10 cellular contexts compared by ENCODE assay signal in genomic region chr12:79685068-79685467, GRCh38. TPM values are rescaled to one million over a fixed set of nuclear protein-coding genes. Genes with fewer than 3 reads are reported as not detected.
A peak's percentile ranks its signal among the peaks of the same experiment; 100 is the strongest.
DNase-seq lines count a peak whose midpoint lies in the region; FAIRE-seq and TF ChIP-seq lines count a peak whose summit lies in the region.
"Had no signal": no experiment of that assay in that cellular context is flagged by ENCODE, and none has a peak within 500 bp of the region (broad histone marks: within the 10 kb centered on the region; RNA-seq: fewer than 3 reads in every experiment).

No MANE protein-coding gene starts in this region.

- H3K4me3 ChIP-seq in HEK293 (ENCODE audit: low read depth, low read length) (no peak overlapping the region; the same call in 1 of the 2 replicates), fibroblast of the aortic adventitia (ENCODE audit: low read depth, low read length) (no peak overlapping the region), transverse colon (no peak overlapping the region)
- H3K4me3 ChIP-seq: lung had no signal

- intact Hi-C loops in transverse colon (cut with DNase I; ENCODE audit: low total_unique reads): no loop called here

- H3K9me3 ChIP-seq in HEK293 (ENCODE audit: control insufficient read depth, insufficient read depth, low read depth, low read length) (no peaks in the 10 kb centered on the region), transverse colon (no peaks in the 10 kb centered on the region)

- POLR2A ChIA-PET in HEK293 (lab: Yijun Ruan, JAX): interaction anchor here (1.4 kb wide), 1 partner anchor 22 kb away, joined by 3 read pairs; no protein-coding TSS in a partner anchor

- no peak for TF ChIP-seq EP300 in transverse colon (IDR thresholded peaks at IDR 0.05; ENCODE audit: low read depth)

- H3K27ac ChIP-seq in HEK293 (ENCODE audit: extremely low read depth, low read depth, low read length) (no peak overlapping the region), VCaP (0 out of 2 replicates have a peak overlapping the region, but pooled peaks have one; percentile 1), transverse colon (peak overlapping the region in 3 of 4 donors; percentile 12 to 93 (median 90))

- no peak for TF ChIP-seq CTCF in HEK293 (tag by site-specific recombination; IDR thresholded peaks at IDR 0.05)
- TF ChIP-seq CTCF in VCaP (conservative IDR thresholded peaks at IDR 0.05): no peak
- no peak for TF ChIP-seq CTCF in fibroblast of the aortic adventitia (IDR thresholded peaks at IDR 0.05; ENCODE audit: insufficient read depth, low read length)
- TF ChIP-seq CTCF in transverse colon (IDR thresholded peaks at IDR 0.05): no peak

- CTCF ChIA-PET in HEK293 (lab: Yijun Ruan, JAX): no interaction called here

- peaks cover 30% of the 10 kb centered on the region for H3K4me1 ChIP-seq in HEK293 (ENCODE audit: control insufficient read depth, insufficient read depth, low read length)
- peaks cover 4 to 75% (median 26%) of the 10 kb centered on the region in 4 donors for H3K4me1 ChIP-seq in transverse colon

- no peak for FAIRE-seq in GM19239 (lab: Jason Lieb, UNC)

- in situ Hi-C loops in transverse colon (cut with MboI; ENCODE audit: low pct_ligation_motif_present in 1 of 4, low pct_unique_long_range_greater_than_20kb in 1 of 4, low sequenced_read_pairs in 3 of 4): loop anchor here in 1 of 4 donors (25.0 kb wide), 1 partner anchor 273 kb away; no protein-coding TSS in a partner anchor

- TF ChIP-seq POLR2A in transverse colon (IDR thresholded peaks at IDR 0.05): no peak

- peak; percentile 66 for DNase-seq in fibroblast of the aortic adventitia (ENCODE audit: low read depth)
- DNase-seq in transverse colon: no peak
- no peak for DNase-seq in activated T-cell treated with anti-CD3 and anti-CD28 coated beads for 4 hours
- no peak for DNase-seq in GM19239 (ENCODE audit: insufficient read length, low spot score)
- DNase-seq in COLO829 (ENCODE audit: low spot score): no peak
- DNase-seq: activated effector memory CD4-positive, alpha-beta T cell treated with Interleukin-2 at 50 U/mL for 16 hours; glutamatergic neuron had no signal

- H3K36me3 ChIP-seq in HEK293 (ENCODE audit: control insufficient read depth in 2 of 2, insufficient read depth in 1 of 2, low read length in 2 of 2) (peaks cover 0 to 4% of the 10 kb centered on the region in 2 experiments; a peak in 1 of 3 replicates), transverse colon (no peaks in the 10 kb centered on the region)

- no peaks in the 10 kb centered on the region for H3K27me3 ChIP-seq in transverse colon

- 0 to 14% methylated on average over 1 of the region's 1 CpG for WGBS in transverse colon (ENCODE audit: low coverage in 1 of 2), 2 donors

TF ChIP-seq in HEK293, 187 proteins besides CTCF, POLR2A, EP300 and RAD21:
- TF ChIP-seq ZNF211 (tag by site-specific recombination; IDR thresholded peaks at IDR 0.05; ENCODE audit: low read depth): no peak
- no peak for TF ChIP-seq ZNF26 (tag by site-specific recombination; IDR thresholded peaks at IDR 0.05)
- 0 out of 2 replicates have a peak, but pooled peaks have one; percentile 16 for TF ChIP-seq SP7 (tag by site-specific recombination; IDR thresholded peaks at IDR 0.05)
- TF ChIP-seq ZNF248 (tag by site-specific recombination; IDR thresholded peaks at IDR 0.05): no peak
- TF ChIP-seq ZEB2 (tag by site-specific recombination; IDR thresholded peaks at IDR 0.05): 0 out of 2 replicates have a peak, but pooled peaks have one; percentile 22
- TF ChIP-seq ZNF488 (tag by site-specific recombination; IDR thresholded peaks at IDR 0.05): no peak
- no peak for TF ChIP-seq ZBTB11 (tag by site-specific recombination; conservative IDR thresholded peaks at IDR 0.05; ENCODE audit: low read depth)
- no peak for TF ChIP-seq WT1 (tag by site-specific recombination; IDR thresholded peaks at IDR 0.05)
- TF ChIP-seq ZNF354C (tag by site-specific recombination; IDR thresholded peaks at IDR 0.05; ENCODE audit: borderline replicate concordance, low read depth): no peak
- TF ChIP-seq ZFP37 (tag by site-specific recombination; IDR thresholded peaks at IDR 0.05): 0 out of 2 replicates have a peak, but pooled peaks have one; percentile 42
- no peak for TF ChIP-seq ZNF202 (tag by site-specific recombination; IDR thresholded peaks at IDR 0.05; ENCODE audit: borderline replicate concordance)
- TF ChIP-seq ZNF549 (tag by site-specific recombination; IDR thresholded peaks at IDR 0.05): no peak
- TF ChIP-seq ZNF366 (tag by site-specific recombination; conservative IDR thresholded peaks at IDR 0.05): 0 out of 2 replicates have a peak, but pooled peaks have one; percentile 13
- TF ChIP-seq PRDM1 (tag by site-specific recombination; IDR thresholded peaks at IDR 0.05): peak; percentile 86
- TF ChIP-seq ZNF324 (tag by site-specific recombination; IDR thresholded peaks at IDR 0.05): no peak
- TF ChIP-seq PRDM6 (tag by site-specific recombination; IDR thresholded peaks at IDR 0.05): peak; percentile 76
- TF ChIP-seq ZSCAN5A (tag by site-specific recombination; IDR thresholded peaks at IDR 0.05): no peak
- no peak for TF ChIP-seq SP2 (tag by site-specific recombination; IDR thresholded peaks at IDR 0.05)

RNA-seq across cellular contexts. Expression of gene PAWR, which starts 5.7 kb away (rescaled TPM):
- total RNA-seq in fibroblast of the aortic adventitia (ENCODE audit: low replicate concordance) (15.0 and 57.6 TPM in 2 replicates), transverse colon (100 to 1,000 TPM in 2 of 4 donors, 10 to 100 TPM in 2; 82.3 to 188 (median 115) TPM)
